In the genomic region with DNA sequence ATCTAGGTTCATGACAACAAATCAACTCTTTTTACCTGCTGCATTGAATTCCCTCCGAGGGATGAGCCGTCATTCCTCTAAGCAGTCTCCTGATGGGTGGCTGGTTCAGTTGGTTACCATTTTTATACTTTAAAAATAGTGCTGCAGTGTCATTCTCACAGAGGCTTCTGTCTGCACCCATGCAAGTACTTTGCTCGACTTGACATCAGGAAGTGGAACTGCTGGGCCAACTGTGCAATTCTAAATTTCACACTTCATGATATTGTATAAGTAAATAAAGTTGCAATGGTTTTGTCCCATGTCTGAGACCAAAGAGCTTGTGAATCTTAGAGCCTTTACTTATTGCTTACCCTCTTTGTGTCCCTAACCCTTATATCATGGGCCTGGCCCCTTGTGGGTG, we compare ENCODE assay signal across 1 cellular context.
TF ChIP-seq lines count a peak whose summit lies in the region.

No MANE protein-coding gene starts in this region.

TF ChIP-seq in GM12878, 131 proteins besides CTCF, POLR2A, EP300 and RAD21:
- TF ChIP-seq, protein P1, sequence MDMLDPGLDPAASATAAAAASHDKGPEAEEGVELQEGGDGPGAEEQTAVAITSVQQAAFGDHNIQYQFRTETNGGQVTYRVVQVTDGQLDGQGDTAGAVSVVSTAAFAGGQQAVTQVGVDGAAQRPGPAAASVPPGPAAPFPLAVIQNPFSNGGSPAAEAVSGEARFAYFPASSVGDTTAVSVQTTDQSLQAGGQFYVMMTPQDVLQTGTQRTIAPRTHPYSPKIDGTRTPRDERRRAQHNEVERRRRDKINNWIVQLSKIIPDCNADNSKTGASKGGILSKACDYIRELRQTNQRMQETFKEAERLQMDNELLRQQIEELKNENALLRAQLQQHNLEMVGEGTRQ (IDR thresholded peaks at IDR 0.05; ENCODE audit: borderline replicate concordance, low read depth, low read length): no peak
- TF ChIP-seq, protein P2, sequence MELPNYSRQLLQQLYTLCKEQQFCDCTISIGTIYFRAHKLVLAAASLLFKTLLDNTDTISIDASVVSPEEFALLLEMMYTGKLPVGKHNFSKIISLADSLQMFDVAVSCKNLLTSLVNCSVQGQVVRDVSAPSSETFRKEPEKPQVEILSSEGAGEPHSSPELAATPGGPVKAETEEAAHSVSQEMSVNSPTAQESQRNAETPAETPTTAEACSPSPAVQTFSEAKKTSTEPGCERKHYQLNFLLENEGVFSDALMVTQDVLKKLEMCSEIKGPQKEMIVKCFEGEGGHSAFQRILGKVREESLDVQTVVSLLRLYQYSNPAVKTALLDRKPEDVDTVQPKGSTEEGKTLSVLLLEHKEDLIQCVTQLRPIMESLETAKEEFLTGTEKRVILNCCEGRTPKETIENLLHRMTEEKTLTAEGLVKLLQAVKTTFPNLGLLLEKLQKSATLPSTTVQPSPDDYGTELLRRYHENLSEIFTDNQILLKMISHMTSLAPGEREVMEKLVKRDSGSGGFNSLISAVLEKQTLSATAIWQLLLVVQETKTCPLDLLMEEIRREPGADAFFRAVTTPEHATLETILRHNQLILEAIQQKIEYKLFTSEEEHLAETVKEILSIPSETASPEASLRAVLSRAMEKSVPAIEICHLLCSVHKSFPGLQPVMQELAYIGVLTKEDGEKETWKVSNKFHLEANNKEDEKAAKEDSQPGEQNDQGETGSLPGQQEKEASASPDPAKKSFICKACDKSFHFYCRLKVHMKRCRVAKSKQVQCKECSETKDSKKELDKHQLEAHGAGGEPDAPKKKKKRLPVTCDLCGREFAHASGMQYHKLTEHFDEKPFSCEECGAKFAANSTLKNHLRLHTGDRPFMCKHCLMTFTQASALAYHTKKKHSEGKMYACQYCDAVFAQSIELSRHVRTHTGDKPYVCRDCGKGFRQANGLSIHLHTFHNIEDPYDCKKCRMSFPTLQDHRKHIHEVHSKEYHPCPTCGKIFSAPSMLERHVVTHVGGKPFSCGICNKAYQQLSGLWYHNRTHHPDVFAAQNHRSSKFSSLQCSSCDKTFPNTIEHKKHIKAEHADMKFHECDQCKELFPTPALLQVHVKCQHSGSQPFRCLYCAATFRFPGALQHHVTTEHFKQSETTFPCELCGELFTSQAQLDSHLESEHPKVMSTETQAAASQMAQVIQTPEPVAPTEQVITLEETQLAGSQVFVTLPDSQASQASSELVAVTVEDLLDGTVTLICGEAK (IDR thresholded peaks at IDR 0.05; ENCODE audit: borderline replicate concordance): peak; percentile 46; the same call in 1 of the 2 replicates
